In the genomic region with DNA sequence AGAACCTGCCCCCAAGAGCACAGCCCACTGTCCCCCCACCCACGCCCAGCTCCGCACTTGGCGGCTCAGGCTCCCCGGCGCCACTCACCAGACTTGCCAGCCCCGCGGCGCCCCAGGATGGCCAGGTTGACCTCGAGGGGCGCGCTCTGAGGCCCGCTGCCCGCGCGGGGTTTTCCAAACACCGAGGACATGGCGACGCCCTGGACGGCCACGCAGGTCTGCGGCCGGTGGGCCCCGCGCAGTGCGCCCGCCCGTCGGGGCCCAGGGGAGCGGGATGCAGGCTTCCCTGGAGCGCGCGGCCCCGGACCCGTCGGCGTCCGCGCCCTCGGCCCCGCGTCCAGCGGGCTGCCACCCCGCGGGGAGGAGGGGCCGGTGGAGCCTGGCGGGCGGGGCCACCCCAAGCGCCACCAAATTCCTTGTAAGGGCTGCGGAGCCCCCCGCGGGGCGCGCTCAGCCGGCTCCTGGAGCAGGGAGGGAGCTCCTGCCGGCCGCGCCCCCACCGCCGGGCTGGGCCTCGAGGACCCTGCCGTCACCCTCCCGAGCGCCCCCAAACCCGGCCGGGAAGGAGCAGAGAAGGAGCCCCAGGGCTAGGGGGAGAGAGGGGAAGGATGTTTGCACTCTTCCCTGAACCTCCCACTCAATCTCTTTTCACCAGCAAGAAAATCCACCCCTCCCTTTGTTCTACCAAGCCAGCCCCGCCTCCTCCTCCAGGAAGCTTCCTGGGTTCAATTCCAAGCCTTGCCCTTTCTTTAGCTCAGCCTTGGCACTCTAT, we compare ENCODE assay signal across 10 cellular contexts. TPM values are rescaled to one million over a fixed set of nuclear protein-coding genes. Genes with fewer than 3 reads are reported as not detected.
A peak's percentile ranks its signal among the peaks of the same experiment; 100 is the strongest.
DNase-seq lines count a peak whose midpoint lies in the region; ATAC-seq and TF ChIP-seq lines count a peak whose summit lies in the region.
"Had no signal": no experiment of that assay in that cellular context is flagged by ENCODE, and none has a peak within 500 bp of the region (broad histone marks: within the 10 kb centered on the region; RNA-seq: fewer than 3 reads in every experiment).

A gene with protein sequence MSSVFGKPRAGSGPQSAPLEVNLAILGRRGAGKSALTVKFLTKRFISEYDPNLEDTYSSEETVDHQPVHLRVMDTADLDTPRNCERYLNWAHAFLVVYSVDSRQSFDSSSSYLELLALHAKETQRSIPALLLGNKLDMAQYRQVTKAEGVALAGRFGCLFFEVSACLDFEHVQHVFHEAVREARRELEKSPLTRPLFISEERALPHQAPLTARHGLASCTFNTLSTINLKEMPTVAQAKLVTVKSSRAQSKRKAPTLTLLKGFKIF (minus strand): TSS at position 347 of the 772 bp plus-strand sequence. CDS start 156 bp downstream, at position 191.

- ATAC-seq in T-helper 17 cell (no peak), left cardiac atrium (peak; percentile 47 to 48)

- no peak within 1 kb of the TSS for H3K27ac Mint-ChIP-seq in T-helper 17 cell

- intact Hi-C loops in left cardiac atrium (cut with DNase I) = no loop called here
- intact Hi-C loops in ovary (cut with DNase I) = no loop called here

- H3K4me1 ChIP-seq in ovary (ENCODE audit: insufficient read depth) = peaks cover 18% of the 10 kb centered on the region

- peaks cover 9% of the 10 kb centered on the region for H3K4me1 Mint-ChIP-seq in T-helper 17 cell

- H3K27me3 ChIP-seq in BJ (ENCODE audit: control insufficient read depth, insufficient read depth, low read length) (peaks cover 24% of the 10 kb centered on the region), ovary (no peaks in the 10 kb centered on the region)

- TF ChIP-seq EP300 in ovary (IDR thresholded peaks at IDR 0.05) = no peak

- DNase-seq in BJ (ENCODE audit: low read depth) = no peak
- DNase-seq in T-helper 17 cell = no peak
- DNase-seq in left cardiac atrium = no peak
- peak in 2 of 5 donors; percentile 56 to 71 for DNase-seq in ovary
- DNase-seq in activated gamma-delta T cell (lab: John Stamatoyannopoulos, UW) = no peak
- DNase-seq in NCI-H187 (lab: John Stamatoyannopoulos, UW) = no peak
- DNase-seq in NCI-H1092 (lab: John Stamatoyannopoulos, UW) = no peak
- no peak for DNase-seq in A172 (ENCODE audit: low spot score)

- H3K4me3 Mint-ChIP-seq in T-helper 17 cell = peak within 1 kb of the TSS; percentile 60

- H3K27ac ChIP-seq in ovary = peak within 1 kb of the TSS; percentile 76 to 77
- H3K27ac ChIP-seq: RWPE1 had no signal

- TF ChIP-seq CTCF in BJ (IDR thresholded peaks at IDR 0.05; ENCODE audit: insufficient read depth, low read depth, low read length) = no peak
- TF ChIP-seq CTCF in ovary (IDR thresholded peaks at IDR 0.05) = no peak

- TF ChIP-seq POLR2A in ovary (IDR thresholded peaks at IDR 0.05) = peak; percentile 26

- H3K36me3 ChIP-seq in BJ (ENCODE audit: control insufficient read depth, insufficient read depth, low read length) = no peaks in the 10 kb centered on the region
- no peaks in the 10 kb centered on the region for H3K36me3 ChIP-seq in ovary

- 1 to 3% (median 2%) methylated on average over 26 to 66 of the region's 66 CpGs for WGBS in ovary, 3 donors

- H3K36me3 Mint-ChIP-seq in T-helper 17 cell (ENCODE audit: low read depth) = peaks cover 8% of the 10 kb centered on the region

- H3K4me3 ChIP-seq in BJ (ENCODE audit: low read depth, low read length) (peak within 1 kb of the TSS; percentile 7; the same call in 1 of the 2 replicates), ovary (peak within 1 kb of the TSS; percentile 59)

- H3K27me3 Mint-ChIP-seq in T-helper 17 cell = peaks cover 43% of the 10 kb centered on the region

- CTCF ChIA-PET in BJ (lab: Yijun Ruan, JAX) = interaction anchor here (0.8 to 6.5 kb wide), 5 partner anchors 11 to 35 kb away, joined by 3 to 59 read pairs (median 4); a partner anchor contains a TSS

- H3K9me3 ChIP-seq in T-helper 17 cell (ENCODE audit: control insufficient read depth, low read length, poor library complexity, severe bottlenecking) (no peaks in the 10 kb centered on the region), ovary (no peaks in the 10 kb centered on the region)

- POLR2A ChIA-PET in BJ (lab: Charles Lee) = no interaction called here

RNA-seq across cellular contexts. Expression of the gene that starts here (rescaled TPM):
- polyA plus RNA-seq in BJ (2011; rRNA removed) (0.12 and 0.16 TPM in 2 replicates), ovary (10 to 100 TPM; 19.1 to 24.8 TPM)
- not detected in 2 replicates for polyA minus RNA-seq in BJ (2011; rRNA and poly(A)+ RNA removed)
- total RNA-seq in T-helper 17 cell (not detected), left cardiac atrium (10 to 100 TPM; 53.3 to 63.3 TPM), ovary (10 to 100 TPM in 6 of 7 donors, 1 to 10 TPM in 1; 4.8 to 31.1 (median 14.2) TPM)
- total RNA-seq in A172 (2014; rRNA removed; shearing (Covaris generic)) = not detected in 2 replicates
- total RNA-seq: HT-29 had no signal

Comparison
In these comparisons a context has a peak if more than half of its experiments do, and no peak if none do; other contexts are left out.
1. RNA of the gene that starts here (polyA plus RNA-seq): 19.1 to 24.8 TPM in ovary; 0.12 to 0.16 TPM in BJ; every median in the first group is over 10 times any median in the second.